ENCODE assay signal across 1 cellular context in genomic region chr3:56410576-56410975, GRCh38.
TF ChIP-seq lines count a peak whose summit lies in the region.

No MANE protein-coding gene starts in this region.

TF ChIP-seq in WTC11, 78 proteins besides CTCF, POLR2A, EP300 and RAD21 (continued from another document):
- TF ChIP-seq, protein P1, sequence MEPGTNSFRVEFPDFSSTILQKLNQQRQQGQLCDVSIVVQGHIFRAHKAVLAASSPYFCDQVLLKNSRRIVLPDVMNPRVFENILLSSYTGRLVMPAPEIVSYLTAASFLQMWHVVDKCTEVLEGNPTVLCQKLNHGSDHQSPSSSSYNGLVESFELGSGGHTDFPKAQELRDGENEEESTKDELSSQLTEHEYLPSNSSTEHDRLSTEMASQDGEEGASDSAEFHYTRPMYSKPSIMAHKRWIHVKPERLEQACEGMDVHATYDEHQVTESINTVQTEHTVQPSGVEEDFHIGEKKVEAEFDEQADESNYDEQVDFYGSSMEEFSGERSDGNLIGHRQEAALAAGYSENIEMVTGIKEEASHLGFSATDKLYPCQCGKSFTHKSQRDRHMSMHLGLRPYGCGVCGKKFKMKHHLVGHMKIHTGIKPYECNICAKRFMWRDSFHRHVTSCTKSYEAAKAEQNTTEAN (CRISPR knock-in tag; IDR thresholded peaks at IDR 0.05) = no peak
- TF ChIP-seq KAT7 (CRISPR knock-in tag; IDR thresholded peaks at IDR 0.05; ENCODE audit: borderline replicate concordance) (no peak), CREM (CRISPR knock-in tag; IDR thresholded peaks at IDR 0.05) (no peak), ZNF512 (CRISPR knock-in tag; IDR thresholded peaks at IDR 0.05; ENCODE audit: borderline replicate concordance) (no peak)
- TF ChIP-seq, protein P2, sequence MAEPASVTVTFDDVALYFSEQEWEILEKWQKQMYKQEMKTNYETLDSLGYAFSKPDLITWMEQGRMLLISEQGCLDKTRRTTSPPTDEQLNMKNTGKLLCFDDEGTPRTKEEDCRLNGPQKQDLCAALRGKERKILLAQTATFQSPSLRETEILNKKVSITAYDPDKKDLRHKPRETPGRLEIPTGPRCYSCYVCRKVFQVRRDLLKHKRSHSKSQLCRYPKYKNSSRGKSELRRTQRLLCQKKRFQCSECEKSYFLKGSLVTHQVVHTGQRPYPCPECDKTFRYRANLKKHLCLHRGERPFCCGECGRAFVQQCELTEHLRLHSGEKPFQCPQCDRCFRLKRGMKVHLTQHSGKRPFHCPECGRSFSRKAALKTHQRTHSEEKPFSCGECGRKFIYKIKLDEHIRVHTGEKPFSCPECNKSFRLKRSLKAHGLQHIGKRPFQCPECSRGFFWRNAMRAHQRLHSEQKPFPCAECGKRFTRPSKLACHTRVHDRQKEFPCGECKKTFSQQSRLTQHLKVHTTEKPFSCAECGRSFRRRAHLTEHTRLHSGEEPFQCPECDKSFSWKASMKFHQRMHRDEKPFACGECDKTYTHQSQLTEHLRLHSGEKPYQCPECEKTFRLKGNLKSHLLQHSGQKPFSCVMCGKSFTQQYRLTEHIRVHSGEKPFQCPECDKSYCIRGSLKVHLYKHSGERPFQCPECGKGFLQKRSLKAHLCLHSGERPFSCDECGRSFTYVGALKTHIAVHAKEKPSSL (CRISPR knock-in tag; conservative IDR thresholded peaks at IDR 0.05) = no peak
TF ChIP-seq in WTC11: peak in this region for 0.
